ENCODE assay signal across 8 cellular contexts in the genomic region with DNA sequence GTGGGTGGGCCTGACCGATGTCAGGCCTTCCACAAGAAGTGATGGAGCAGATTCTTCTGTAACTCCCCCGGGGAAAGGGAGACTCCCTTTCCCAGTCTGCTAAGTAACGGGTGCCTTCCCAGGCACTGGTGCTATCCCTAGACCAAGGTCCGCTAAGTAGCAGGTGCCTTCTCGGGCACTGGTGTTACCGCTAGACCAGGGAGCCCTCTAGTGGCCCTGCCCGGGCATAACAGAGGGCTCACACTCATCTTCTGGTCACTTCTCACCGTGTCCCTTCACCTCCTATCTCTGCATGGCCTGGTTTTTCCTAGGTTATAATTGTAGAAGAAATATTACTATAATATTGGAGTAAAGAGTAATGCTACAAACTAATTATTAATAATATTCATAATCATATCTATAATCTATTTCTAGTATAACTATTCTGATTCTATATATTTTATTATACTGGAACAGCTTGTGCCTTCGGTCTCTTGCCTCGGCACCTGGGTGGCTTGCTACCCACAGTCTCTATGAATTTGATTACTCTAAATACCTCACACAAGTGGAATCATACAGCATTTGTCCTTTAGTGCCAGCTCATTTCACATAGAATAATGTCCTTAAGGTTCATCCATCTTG.
A peak's percentile ranks its signal among the peaks of the same experiment; 100 is the strongest.
DNase-seq lines count a peak whose midpoint lies in the region; ATAC-seq and TF ChIP-seq lines count a peak whose summit lies in the region.

No MANE protein-coding gene starts in this region.

- no peaks in the 10 kb centered on the region for H3K9me3 Mint-ChIP-seq in WTC11
- H3K9me3 Mint-ChIP-seq in progenitor cell of endocrine pancreas (ENCODE audit: low read depth) = no peaks in the 10 kb centered on the region

- DNase-seq in AG10803 (ENCODE audit: low read depth) (peak; percentile 61), GM13976 (ENCODE audit: low spot score) (peak; percentile 29), NCI-H1048 (lab: John Stamatoyannopoulos, UW) (peak; percentile 5), WTC11 (ENCODE audit: low spot score) (peak; percentile 80), head of caudate nucleus (peak; percentile 20 to 83 (median 60)), progenitor cell of endocrine pancreas (ENCODE audit: low spot score, unreplicated experiment) (peak; percentile 69)

- TF ChIP-seq CTCF in AG10803 (conservative IDR thresholded peaks at IDR 0.05; ENCODE audit: low read length) (peak; percentile 96), GM13976 (IDR thresholded peaks at IDR 0.05; ENCODE audit: borderline replicate concordance, control extremely low read depth, extremely low read depth, insufficient read depth, missing control alignments) (peak; percentile 88), WTC11 (IDR thresholded peaks at IDR 0.05) (peak; percentile 82), progenitor cell of endocrine pancreas (IDR thresholded peaks at IDR 0.05; ENCODE audit: unreplicated experiment) (peak; percentile 99)

- in situ Hi-C loops in GM13976 (cut with MboI; ENCODE audit: low sequenced_read_pairs, unreplicated experiment) = no loop called here

- POLR2A ChIA-PET in WTC11 (lab: Charles Lee) = no interaction called here

- H3K4me1 Mint-ChIP-seq in WTC11 = peaks cover 13% of the 10 kb centered on the region
- no peaks in the 10 kb centered on the region for H3K4me1 Mint-ChIP-seq in progenitor cell of endocrine pancreas (ENCODE audit: low read depth)

- H3K27me3 Mint-ChIP-seq in WTC11 (ENCODE audit: low read depth) (no peaks in the 10 kb centered on the region), progenitor cell of endocrine pancreas (peaks cover 2% of the 10 kb centered on the region)

- intact Hi-C loops in head of caudate nucleus (cut with DNase I) = no loop called here

- H3K4me3 ChIP-seq in AG10803 (ENCODE audit: low read length) = no peak overlapping the region

- no peak overlapping the region for H3K4me3 Mint-ChIP-seq in WTC11
- no peak overlapping the region for H3K4me3 Mint-ChIP-seq in progenitor cell of endocrine pancreas (ENCODE audit: low read depth)

- ATAC-seq in HG02763 (IDR thresholded peaks at IDR 0.05; ENCODE audit: unreplicated experiment) (peak; percentile 79), WTC11 (peak; percentile 95), HG03025 (IDR thresholded peaks at IDR 0.05; ENCODE audit: low FRiP score, unreplicated experiment) (no peak)

- no peak overlapping the region for H3K27ac Mint-ChIP-seq in WTC11
- H3K27ac Mint-ChIP-seq in progenitor cell of endocrine pancreas = no peak overlapping the region

- CTCF ChIA-PET in WTC11 (lab: Charles Lee) = no interaction called here

- no peaks in the 10 kb centered on the region for H3K36me3 Mint-ChIP-seq in WTC11
- no peaks in the 10 kb centered on the region for H3K36me3 Mint-ChIP-seq in progenitor cell of endocrine pancreas (ENCODE audit: insufficient read depth)

TF ChIP-seq in WTC11, 78 proteins besides CTCF, POLR2A, EP300 and RAD21 (continues in another document):
- TF ChIP-seq ATF6 (CRISPR knock-in tag; IDR thresholded peaks at IDR 0.05) = no peak
- TF ChIP-seq, protein P1, sequence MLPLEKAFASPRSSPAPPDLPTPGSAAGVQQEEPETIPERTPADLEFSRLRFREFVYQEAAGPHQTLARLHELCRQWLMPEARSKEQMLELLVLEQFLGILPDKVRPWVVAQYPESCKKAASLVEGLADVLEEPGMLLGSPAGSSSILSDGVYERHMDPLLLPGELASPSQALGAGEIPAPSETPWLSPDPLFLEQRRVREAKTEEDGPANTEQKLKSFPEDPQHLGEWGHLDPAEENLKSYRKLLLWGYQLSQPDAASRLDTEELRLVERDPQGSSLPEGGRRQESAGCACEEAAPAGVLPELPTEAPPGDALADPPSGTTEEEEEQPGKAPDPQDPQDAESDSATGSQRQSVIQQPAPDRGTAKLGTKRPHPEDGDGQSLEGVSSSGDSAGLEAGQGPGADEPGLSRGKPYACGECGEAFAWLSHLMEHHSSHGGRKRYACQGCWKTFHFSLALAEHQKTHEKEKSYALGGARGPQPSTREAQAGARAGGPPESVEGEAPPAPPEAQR (CRISPR knock-in tag; IDR thresholded peaks at IDR 0.05) = no peak
- TF ChIP-seq NFYB (CRISPR knock-in tag; conservative IDR thresholded peaks at IDR 0.05; ENCODE audit: low read depth) = no peak
- no peak for TF ChIP-seq MXD4 (CRISPR knock-in tag; IDR thresholded peaks at IDR 0.05; ENCODE audit: borderline replicate concordance)
- TF ChIP-seq, protein P2, sequence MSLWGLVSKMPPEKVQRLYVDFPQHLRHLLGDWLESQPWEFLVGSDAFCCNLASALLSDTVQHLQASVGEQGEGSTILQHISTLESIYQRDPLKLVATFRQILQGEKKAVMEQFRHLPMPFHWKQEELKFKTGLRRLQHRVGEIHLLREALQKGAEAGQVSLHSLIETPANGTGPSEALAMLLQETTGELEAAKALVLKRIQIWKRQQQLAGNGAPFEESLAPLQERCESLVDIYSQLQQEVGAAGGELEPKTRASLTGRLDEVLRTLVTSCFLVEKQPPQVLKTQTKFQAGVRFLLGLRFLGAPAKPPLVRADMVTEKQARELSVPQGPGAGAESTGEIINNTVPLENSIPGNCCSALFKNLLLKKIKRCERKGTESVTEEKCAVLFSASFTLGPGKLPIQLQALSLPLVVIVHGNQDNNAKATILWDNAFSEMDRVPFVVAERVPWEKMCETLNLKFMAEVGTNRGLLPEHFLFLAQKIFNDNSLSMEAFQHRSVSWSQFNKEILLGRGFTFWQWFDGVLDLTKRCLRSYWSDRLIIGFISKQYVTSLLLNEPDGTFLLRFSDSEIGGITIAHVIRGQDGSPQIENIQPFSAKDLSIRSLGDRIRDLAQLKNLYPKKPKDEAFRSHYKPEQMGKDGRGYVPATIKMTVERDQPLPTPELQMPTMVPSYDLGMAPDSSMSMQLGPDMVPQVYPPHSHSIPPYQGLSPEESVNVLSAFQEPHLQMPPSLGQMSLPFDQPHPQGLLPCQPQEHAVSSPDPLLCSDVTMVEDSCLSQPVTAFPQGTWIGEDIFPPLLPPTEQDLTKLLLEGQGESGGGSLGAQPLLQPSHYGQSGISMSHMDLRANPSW (CRISPR knock-in tag; conservative IDR thresholded peaks at IDR 0.05; ENCODE audit: low read depth) = no peak
- no peak for TF ChIP-seq ZMAT4 (CRISPR knock-in tag; IDR thresholded peaks at IDR 0.05)
- TF ChIP-seq NR3C1 (CRISPR knock-in tag; conservative IDR thresholded peaks at IDR 0.05; ENCODE audit: low read depth) = no peak
- no peak for TF ChIP-seq OVOL2 (CRISPR knock-in tag; IDR thresholded peaks at IDR 0.05; ENCODE audit: borderline replicate concordance)
- TF ChIP-seq ZNF512 (CRISPR knock-in tag; IDR thresholded peaks at IDR 0.05; ENCODE audit: borderline replicate concordance) = no peak
- TF ChIP-seq TP53 (CRISPR knock-in tag; IDR thresholded peaks at IDR 0.05) = no peak
- TF ChIP-seq JAZF1 (CRISPR knock-in tag; IDR thresholded peaks at IDR 0.05) = no peak
- no peak for TF ChIP-seq GABPB1 (CRISPR knock-in tag; IDR thresholded peaks at IDR 0.05)
- TF ChIP-seq MLX (CRISPR knock-in tag; IDR thresholded peaks at IDR 0.05) = no peak
- TF ChIP-seq ESRRA (CRISPR knock-in tag; IDR thresholded peaks at IDR 0.05; ENCODE audit: borderline replicate concordance) = no peak

Comparison
In these comparisons a context has a peak if more than half of its experiments do, and no peak if none do; other contexts are left out.
1. DNase-seq: peak in every context shown above with its lines; median percentile 80 in WTC11; 69 in progenitor cell of endocrine pancreas; 61 in AG10803; 60 in head of caudate nucleus; 29 in GM13976; 5 in NCI-H1048.